In genomic region chr11:2551131-2551530, GRCh38 we compare ENCODE assay signal across 13 cellular contexts.
"Had no signal": no experiment of that assay in that cellular context is flagged by ENCODE, and none has a peak within 500 bp of the region (broad histone marks: within the 10 kb centered on the region; RNA-seq: fewer than 3 reads in every experiment).

No MANE protein-coding gene starts in this region.

- FAIRE-seq: endometrium had no signal

- H3K4me3 ChIP-seq: breast epithelium, ovary had no signal

- H3K9me3 ChIP-seq: breast epithelium, ovary had no signal

- H3K27ac ChIP-seq: breast epithelium, dorsolateral prefrontal cortex, ovary had no signal

- H3K4me1 ChIP-seq: breast epithelium had no signal

- H3K27me3 ChIP-seq: breast epithelium, ovary had no signal

- ATAC-seq: activated CD8-positive, alpha-beta T cell treated with anti-CD3 and anti-CD28 coated beads for 36 hours; esophagus mucosa; left colon had no signal

- H3K36me3 ChIP-seq: breast epithelium, ovary had no signal

- DNase-seq: activated CD4-positive, CD25-positive, alpha-beta regulatory T cell treated with anti-CD3 and anti-CD28 coated beads, Interleukin-2, amount 50 U/mL, for 72 hours; activated CD8-positive, alpha-beta memory T cell treated with anti-CD3 and anti-CD28 coated beads, Interleukin-2, amount 50 U/mL, for 4 hours; activated CD8-positive, alpha-beta T cell treated with anti-CD3 and anti-CD28 coated beads for 36 hours; amygdala; immature natural killer cell; stimulated activated CD4-positive, alpha-beta T cell treated with anti-CD3 and anti-CD28 coated beads, Interleukin-1b, Interleukin-23, amount 100 ng/mL, for 48 hours; stimulated activated naive CD4-positive, alpha-beta T cell treated with Interleukin-2 at 50 U/mL for 16 hours had no signal
